9 cellular contexts compared by ENCODE assay signal in the genomic region with DNA sequence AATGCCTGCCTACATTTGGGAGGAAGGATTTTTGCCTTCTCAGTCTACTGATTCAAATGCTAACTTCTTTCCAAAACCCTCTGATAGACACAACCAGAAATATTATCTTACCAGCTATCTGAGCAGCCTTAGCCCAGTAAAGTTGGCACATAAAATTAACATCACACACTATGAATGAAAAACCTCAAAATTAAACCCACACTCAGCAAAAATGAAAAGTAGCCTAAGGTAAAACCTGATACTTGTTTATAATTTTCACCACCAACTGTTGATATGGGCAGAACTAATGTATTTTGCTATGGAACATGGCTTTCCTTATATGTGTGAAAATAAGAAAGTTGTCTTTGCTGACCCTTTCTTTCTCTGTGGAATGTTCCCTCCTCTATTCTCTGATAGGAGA.
"Had no signal": no experiment of that assay in that cellular context is flagged by ENCODE, and none has a peak within 500 bp of the region (broad histone marks: within the 10 kb centered on the region; RNA-seq: fewer than 3 reads in every experiment).

No MANE protein-coding gene starts in this region.

- ATAC-seq: HCT116 had no signal

- H3K36me3 ChIP-seq: HAP-1 had no signal

- H3K27ac Mint-ChIP-seq: HFFc6 had no signal

- DNase-seq: GM23248, GOT3, H7, HFFc6, KBM-7 had no signal

- H3K9ac ChIP-seq: GM23248, KMS-11 had no signal

- H3K9me3 ChIP-seq: HAP-1 had no signal

- H3K27ac ChIP-seq: GM23248, HL-60, KMS-11 had no signal

- H3K4me1 ChIP-seq: HAP-1 had no signal

- H3K4me3 Mint-ChIP-seq: HFFc6 had no signal

- H3K4me3 ChIP-seq: GM23248, HAP-1 had no signal

- H3K4me2 ChIP-seq: KMS-11 had no signal

- H2AFZ ChIP-seq: GM23248 had no signal
